ENCODE assay signal across 17 cellular contexts in the genomic region with DNA sequence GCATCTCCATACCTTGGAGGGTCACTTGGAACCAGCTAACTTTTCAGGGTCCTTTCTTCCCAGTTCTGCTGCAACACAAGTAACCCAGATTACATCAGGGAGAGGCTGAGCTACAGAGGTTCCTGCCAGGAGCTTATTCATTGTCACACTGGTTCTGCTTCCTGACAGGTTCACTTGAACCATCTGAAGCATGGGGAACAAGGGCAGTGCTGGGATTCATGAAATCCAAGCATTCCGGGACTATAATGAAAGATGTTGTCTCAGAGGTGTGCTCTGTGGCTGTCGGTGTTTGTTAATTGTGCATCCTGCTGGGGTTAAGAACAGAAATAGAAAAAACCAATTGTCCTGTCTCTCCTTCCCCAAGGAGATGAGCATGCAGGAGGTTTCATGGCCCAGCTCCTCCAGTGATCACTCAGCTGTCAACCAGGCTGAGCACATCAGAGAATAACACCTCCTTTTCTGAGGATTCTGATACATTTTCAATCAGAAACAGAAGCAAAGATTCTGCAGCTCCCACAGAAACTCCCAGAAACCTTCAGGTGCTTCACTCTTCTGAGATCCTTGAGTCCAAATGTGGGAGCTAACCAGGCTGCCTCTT. TPM values are rescaled to one million over a fixed set of nuclear protein-coding genes. Genes with fewer than 3 reads are reported as not detected.
"Had no signal": no experiment of that assay in that cellular context is flagged by ENCODE, and none has a peak within 500 bp of the region (broad histone marks: within the 10 kb centered on the region; RNA-seq: fewer than 3 reads in every experiment).

A gene with protein sequence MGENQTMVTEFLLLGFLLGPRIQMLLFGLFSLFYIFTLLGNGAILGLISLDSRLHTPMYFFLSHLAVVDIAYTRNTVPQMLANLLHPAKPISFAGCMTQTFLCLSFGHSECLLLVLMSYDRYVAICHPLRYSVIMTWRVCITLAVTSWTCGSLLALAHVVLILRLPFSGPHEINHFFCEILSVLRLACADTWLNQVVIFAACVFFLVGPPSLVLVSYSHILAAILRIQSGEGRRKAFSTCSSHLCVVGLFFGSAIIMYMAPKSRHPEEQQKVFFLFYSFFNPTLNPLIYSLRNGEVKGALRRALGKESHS (plus strand): TSS at position 548 of the 598 bp plus-strand sequence. CDS start 5,706 bp downstream, outside the sequence.

RNA-seq across cellular contexts. Expression of the gene that starts here (rescaled TPM):
- total RNA-seq: activated B cell treated with CpG ODN at 0.5 μM for 24 hours; activated CD4-positive, alpha-beta memory T cell treated with anti-CD3 and anti-CD28 coated beads for 36 hours; activated CD4-positive, alpha-beta T cell treated with anti-CD3 and anti-CD28 coated beads, Interleukin-2, amount 10 ng/mL, durations not matched to agents 24 days and 14 days; activated CD8-positive, alpha-beta memory T cell treated with anti-CD3 and anti-CD28 coated beads for 36 hours; activated CD8-positive, alpha-beta T cell treated with anti-CD3 and anti-CD28 coated beads for 36 hours; activated naive CD4-positive, alpha-beta T cell treated with anti-CD3 and anti-CD28 coated beads for 36 hours; activated naive CD4-positive, alpha-beta T cell treated with anti-CD3 and anti-CD28 coated beads, Interleukin-2, amount 50 U/mL, for 72 hours; activated naive CD8-positive, alpha-beta T cell treated with anti-CD3 and anti-CD28 coated beads for 36 hours; activated T-cell treated with anti-CD3 and anti-CD28 coated beads, Interleukin-2, amount 50 U/mL, for 4 hours; activated T-cell treated with anti-CD3 and anti-CD28 coated beads, Interleukin-2, amount 50 U/mL, for 72 hours; activated T-helper 1 cell treated with anti-CD3 and anti-CD28 coated beads, Interleukin-12 subunit alpha, Interleukin-12 subunit beta, Interleukin-2, Interleukin-4 antibody, amounts not matched to agents 30 ng/mL and 10 ng/mL and 1 ng/mL, durations not matched to agents 14 hours and 24 hours and 36 hours; astrocyte; body of pancreas; cardiac muscle cell; T-cell; T-helper 1 cell treated with Interleukin-12 subunit alpha and Interleukin-12 subunit beta and Interleukin-4 antibody, amounts not matched to agents 30 ng/mL and 1 ng/mL, for 36 hours; T-helper 17 cell had no signal
- polyA plus RNA-seq: cardiac muscle cell had no signal
